Comparison of ENCODE assay signal across 22 cellular contexts in the genomic region with DNA sequence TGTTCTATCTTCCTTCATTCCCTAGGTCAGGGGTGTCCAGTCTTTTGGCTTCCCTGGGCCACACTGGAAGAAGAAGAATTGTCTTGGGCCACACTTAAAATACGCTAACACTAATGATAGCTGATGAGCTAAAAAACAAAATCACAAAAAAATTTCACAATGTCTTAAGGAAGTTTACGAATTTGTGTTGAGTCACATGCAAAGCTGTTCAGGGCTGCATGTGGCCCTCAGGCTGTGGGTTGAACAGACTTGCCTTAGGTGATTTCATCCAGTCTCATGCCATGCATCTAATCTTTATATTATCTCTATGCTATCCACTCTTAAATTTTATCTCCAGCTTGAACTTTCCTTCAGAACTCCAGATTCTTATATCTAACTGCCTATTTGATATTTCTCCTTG.
DNase-seq lines count a peak whose midpoint lies in the region; ATAC-seq, FAIRE-seq and TF ChIP-seq lines count a peak whose summit lies in the region.
"Had no signal": no experiment of that assay in that cellular context is flagged by ENCODE, and none has a peak within 500 bp of the region (broad histone marks: within the 10 kb centered on the region; RNA-seq: fewer than 3 reads in every experiment).

No MANE protein-coding gene starts in this region.

- no peaks in the 10 kb centered on the region for H3F3A ChIP-seq in GM23248 (ENCODE audit: insufficient read depth)

- ATAC-seq in foreskin keratinocyte: peak; percentile 91
- ATAC-seq in HG03432 (IDR thresholded peaks at IDR 0.05; ENCODE audit: unreplicated experiment): no peak

- H4K20me1 ChIP-seq in GM23248 (ENCODE audit: insufficient read depth): no peaks in the 10 kb centered on the region
- no peaks in the 10 kb centered on the region for H4K20me1 ChIP-seq in mammary epithelial cell (ENCODE audit: insufficient read depth, low read length)
- H4K20me1 ChIP-seq: BLaER1 had no signal

- dilution Hi-C loops in mammary epithelial cell (cut with HindIII; ENCODE audit: low sequenced_read_pairs): no loop called here

- intact Hi-C loops in mammary epithelial cell (cut with micrococcal nuclease): no loop called here

- FAIRE-seq in H54 (lab: Jason Lieb, UNC): no peak
- FAIRE-seq: D721Med, GM12891, H1 had no signal

- H3K4me1 ChIP-seq in GM23248 (ENCODE audit: insufficient read depth) (no peaks in the 10 kb centered on the region), mammary epithelial cell (ENCODE audit: insufficient read depth, low read length) (no peaks in the 10 kb centered on the region), foreskin keratinocyte (no peaks in the 10 kb centered on the region)
- H3K4me1 ChIP-seq: BLaER1 had no signal

- H3K27me3 ChIP-seq in GM23248 (replicated peaks; ENCODE audit: insufficient read depth): no peaks in the 10 kb centered on the region
- H3K27me3 ChIP-seq in mammary epithelial cell (ENCODE audit: insufficient read depth, low read length): no peaks in the 10 kb centered on the region
- H3K27me3 ChIP-seq in foreskin keratinocyte: no peaks in the 10 kb centered on the region
- H3K27me3 ChIP-seq: BLaER1 had no signal

- H3K4me2 ChIP-seq in GM23248 (ENCODE audit: unreplicated experiment): no peak overlapping the region
- H3K4me2 ChIP-seq in mammary epithelial cell (ENCODE audit: insufficient read depth, low read depth, low read length): no peak overlapping the region
- H3K4me2 ChIP-seq: BLaER1 had no signal

- CTCF ChIA-PET in mammary epithelial cell (lab: Charles Lee; ENCODE audit: low non-redundant PET): no interaction called here
- CTCF ChIA-PET in HEK293T (lab: Yijun Ruan, JAX): no interaction called here

- DNase-seq in AG10803 (ENCODE audit: low read depth) (peak; percentile 44), GM23248 (peak; percentile 54), mammary epithelial cell (peak; percentile 15), foreskin keratinocyte (peak; percentile 44 to 65), HEK293T (ENCODE audit: extremely low spot score) (no peak), H54 (ENCODE audit: insufficient read length, low spot score) (no peak)
- DNase-seq: 8988T; ACHN; CD4-positive, CD25-positive, alpha-beta regulatory T cell; GF-D8; KBM-7; MM.1S; NCI-H2081; NCI-H2227 treated with DMSO at 0.1 percent for 48 hours; NCI-H526 treated with DMSO at 0.1 percent for 48 hours; RPMI8226; SHP77 had no signal

- no peaks in the 10 kb centered on the region for H3K9me2 ChIP-seq in GM23248 (ENCODE audit: insufficient read depth)

- no peak for TF ChIP-seq POLR2A in H54 (IDR thresholded peaks at IDR 0.05; ENCODE audit: low read depth, low read length)

- POLR2A ChIA-PET in HEK293T (lab: Yijun Ruan, JAX): no interaction called here

- no TSS peak for BruUV-seq in mammary epithelial cell (replicated peaks; lab: Mats Ljungman, UMichigan)

- H3K9me3 ChIP-seq in GM23248 (ENCODE audit: low read depth) (no peaks in the 10 kb centered on the region), mammary epithelial cell (replicated peaks; ENCODE audit: insufficient read depth, low read length) (no peaks in the 10 kb centered on the region)
- H3K9me3 ChIP-seq: BLaER1 had no signal

- H3K9ac ChIP-seq in GM23248 (no peak overlapping the region), mammary epithelial cell (ENCODE audit: insufficient read depth, low read length) (no peak overlapping the region)
- H3K9ac ChIP-seq: BLaER1 had no signal

- in situ Hi-C loops in GM23248 (cut with MboI) (no loop called here), mammary epithelial cell (cut with MboI; ENCODE audit: low sequenced_read_pairs in 2 of 2) (no loop called here)

- no peak overlapping the region for H2AFZ ChIP-seq in GM23248
- H2AFZ ChIP-seq in mammary epithelial cell (ENCODE audit: low read depth, low read length): no peak overlapping the region

- no peaks in the 10 kb centered on the region for H3K79me2 ChIP-seq in GM23248 (ENCODE audit: insufficient read depth)
- H3K79me2 ChIP-seq in mammary epithelial cell (ENCODE audit: insufficient read depth, low read length): no peaks in the 10 kb centered on the region

- H3K4me3 ChIP-seq in AG10803 (ENCODE audit: low read length) (no peak overlapping the region), GM23248 (no peak overlapping the region), mammary epithelial cell (replicated peaks in 1 of 3; ENCODE audit: insufficient read depth in 1 of 3, low read depth in 2 of 3, low read length in 3 of 3) (no peak overlapping the region)
- H3K4me3 ChIP-seq: BLaER1 had no signal

- WGBS in GM23248 (ENCODE audit: low coverage in 1 of 2, low lambda C conversion rate in 2 of 2, missing lambda C conversion rate in 2 of 2), 2 experiments: 33 to 34% methylated on average over 2 of the region's 2 CpGs
- 35% methylated on average over 2 of the region's 2 CpGs for WGBS in mammary epithelial cell (ENCODE audit: low coverage, missing lambda C conversion rate)

- H3K27ac ChIP-seq in GM23248: no peak overlapping the region
- H3K27ac ChIP-seq in mammary epithelial cell (ENCODE audit: insufficient read depth, low read depth, low read length): no peak overlapping the region
- no peak overlapping the region for H3K27ac ChIP-seq in foreskin keratinocyte
- H3K27ac ChIP-seq: BLaER1 had no signal

- TF ChIP-seq CTCF in AG10803 (conservative IDR thresholded peaks at IDR 0.05; ENCODE audit: low read length) (no peak), mammary epithelial cell (conservative IDR thresholded peaks at IDR 0.05 in 1 of 2, IDR thresholded peaks at IDR 0.05 in 1 of 2; ENCODE audit: extremely low read depth in 1 of 2, insufficient read depth in 1 of 2, low read depth in 1 of 2, low read length in 2 of 2) (no peak), foreskin keratinocyte (conservative IDR thresholded peaks at IDR 0.05) (no peak)

- H3K36me3 ChIP-seq in GM23248 (ENCODE audit: low read depth) (no peaks in the 10 kb centered on the region), mammary epithelial cell (ENCODE audit: insufficient read depth, low read length) (no peaks in the 10 kb centered on the region)
- H3K36me3 ChIP-seq: BLaER1 had no signal

TF ChIP-seq in HEK293T, 16 proteins besides CTCF, POLR2A, EP300 and RAD21:
- TF ChIP-seq TARDBP (IDR thresholded peaks at IDR 0.05) (no peak), ELF4 (IDR thresholded peaks at IDR 0.05) (no peak), HDGF (IDR thresholded peaks at IDR 0.05; ENCODE audit: borderline replicate concordance) (no peak), L3MBTL2 (conservative IDR thresholded peaks at IDR 0.05) (no peak), NFRKB (IDR thresholded peaks at IDR 0.05) (no peak), SUZ12 (IDR thresholded peaks at IDR 0.05) (no peak)
TF ChIP-seq in HEK293T: peak in this region for 0.

Comparison
In these comparisons a context has a peak if more than half of its experiments do, and no peak if none do; other contexts are left out.
1. DNase-seq: peak in AG10803 (single experiment), GM23248 (single experiment), mammary epithelial cell (single experiment) and foreskin keratinocyte (2 of 2); none in HEK293T (single experiment) and H54 (single experiment).